ENCODE assay signal across 20 cellular contexts in the genomic region with DNA sequence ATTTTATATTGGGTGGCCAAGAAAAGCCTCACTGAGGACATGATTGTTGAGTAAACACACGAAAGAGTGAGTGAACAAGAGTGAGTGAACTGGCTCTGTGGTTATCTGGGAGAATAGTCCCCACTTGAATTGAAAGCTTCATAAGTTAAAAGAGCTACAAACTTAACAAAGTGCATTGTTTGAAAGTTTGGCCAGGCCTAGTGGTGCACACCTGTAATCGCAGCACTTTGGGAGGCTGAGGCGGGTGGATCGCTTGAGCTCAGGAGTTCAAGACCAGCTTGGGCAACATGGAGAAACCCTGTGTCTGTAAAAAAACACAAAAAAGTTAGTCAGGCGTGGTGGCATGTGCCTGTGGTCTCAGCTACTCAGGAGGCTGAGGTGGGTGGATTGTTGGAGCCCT.
"Had no signal": no experiment of that assay in that cellular context is flagged by ENCODE, and none has a peak within 500 bp of the region (broad histone marks: within the 10 kb centered on the region; RNA-seq: fewer than 3 reads in every experiment).

No MANE protein-coding gene starts in this region.

- H3K9me3 ChIP-seq: esophagus squamous epithelium, gastroesophageal sphincter, left ventricle myocardium inferior, lower lobe of right lung, ovary, right atrium auricular region, tibial artery, upper lobe of right lung, vagina had no signal

- H3K27me3 Mint-ChIP-seq: memory B cell, naive B cell had no signal

- H3K4me1 ChIP-seq: esophagus squamous epithelium, gastroesophageal sphincter, left ventricle myocardium inferior, lower lobe of right lung, right atrium auricular region, tibial artery, upper lobe of right lung, vagina had no signal

- H3K27ac Mint-ChIP-seq: memory B cell, nephron had no signal

- H3K27me3 ChIP-seq: esophagus squamous epithelium, gastroesophageal sphincter, ovary, right atrium auricular region, tibial artery, upper lobe of right lung, vagina had no signal

- H3K4me1 Mint-ChIP-seq: memory B cell, naive B cell had no signal

- ATAC-seq: gastroesophageal sphincter; left cardiac atrium; lower lobe of right lung; stimulated activated naive CD8-positive, alpha-beta T cell treated with anti-CD3 and anti-CD28 coated beads, Interleukin-15, Interleukin-2, amounts not matched to agents 100 U/mL and 50 U/mL, for 24 hours; upper lobe of right lung had no signal

- DNase-seq: effector memory CD4-positive, alpha-beta T cell; esophagus squamous epithelium; foreskin fibroblast; glutamatergic neuron; kidney; left cardiac atrium; left ventricle myocardium inferior; lower lobe of right lung; naive B cell; ovary; small intestine; stimulated activated CD4-positive, alpha-beta T cell treated with anti-CD3 and anti-CD28 coated beads, Interleukin-2, amount 100 ng/mL, for 48 hours; stimulated activated naive CD8-positive, alpha-beta T cell treated with anti-CD3 and anti-CD28 coated beads, Interleukin-15, Interleukin-2, amounts not matched to agents 100 U/mL and 50 U/mL, for 24 hours; tibial artery; upper lobe of right lung had no signal

- H3K27ac ChIP-seq: esophagus squamous epithelium, gastroesophageal sphincter, left ventricle myocardium inferior, lower lobe of right lung, ovary, right atrium auricular region, tibial artery, upper lobe of right lung, vagina had no signal

- H3K36me3 ChIP-seq: ovary had no signal

- H3K4me3 ChIP-seq: esophagus squamous epithelium, gastroesophageal sphincter, left ventricle myocardium inferior, lower lobe of right lung, ovary, right atrium auricular region, tibial artery, upper lobe of right lung, vagina had no signal

- H3K9me3 Mint-ChIP-seq: memory B cell, naive B cell, nephron had no signal

- H3K4me3 Mint-ChIP-seq: memory B cell, naive B cell, nephron had no signal
